In genomic region chr3:58117561-58118305, GRCh38 we compare ENCODE assay signal across 1 cellular context.
A peak's percentile ranks its signal among the peaks of the same experiment; 100 is the strongest.
TF ChIP-seq lines count a peak whose summit lies in the region.

No MANE protein-coding gene starts in this region.

TF ChIP-seq in liver, 16 proteins besides CTCF, POLR2A, EP300 and RAD21 (continued from another document):
- TF ChIP-seq ZBTB33 (IDR thresholded peaks at IDR 0.05) = peak; percentile 91
- TF ChIP-seq RXRA (IDR thresholded peaks at IDR 0.05) = peak; percentile 89 to 95
